In genomic region chr3:71984843-71985594, GRCh38 we compare ENCODE assay signal across 10 cellular contexts.
A peak's percentile ranks its signal among the peaks of the same experiment; 100 is the strongest.
DNase-seq lines count a peak whose midpoint lies in the region; ATAC-seq and TF ChIP-seq lines count a peak whose summit lies in the region.
"Had no signal": no experiment of that assay in that cellular context is flagged by ENCODE, and none has a peak within 500 bp of the region (broad histone marks: within the 10 kb centered on the region; RNA-seq: fewer than 3 reads in every experiment).

No MANE protein-coding gene starts in this region.

- no peaks in the 10 kb centered on the region for H3K9me3 ChIP-seq in ascending aorta

- H3K27me3 Mint-ChIP-seq in activated CD4-positive, alpha-beta T cell treated with anti-CD3 and anti-CD28 coated beads, Interleukin-2, amount 10 ng/mL, durations not matched to agents 7 days and 5 days, result no peaks in the 10 kb centered on the region

- peak; percentile 90 for ATAC-seq in HG02571 (IDR thresholded peaks at IDR 0.05; ENCODE audit: unreplicated experiment)
- peak; percentile 74 for ATAC-seq in stimulated activated effector memory CD8-positive, alpha-beta T cell treated with anti-CD3 and anti-CD28 coated beads, Interleukin-12 subunit alpha, Interleukin-12 subunit beta, amount 100 ng/mL, for 72 hours

- DNase-seq in activated CD4-positive, alpha-beta T cell treated with anti-CD3 and anti-CD28 coated beads, Interleukin-2, amount 10 ng/mL, durations not matched to agents 7 days and 5 days, result peak; percentile 13
- no peak for DNase-seq in activated CD4-positive, alpha-beta T cell treated with anti-CD3 and anti-CD28 coated beads for 4 hours
- DNase-seq in Kasumi-1 (lab: John Stamatoyannopoulos, UW) (peak; percentile 64 to 65), T-helper 9 cell (no peak), ascending aorta (ENCODE audit: low spot score in 2 of 2) (no peak)
- no peak for DNase-seq in stimulated activated effector memory CD8-positive, alpha-beta T cell treated with anti-CD3 and anti-CD28 coated beads, Interleukin-12 subunit alpha, Interleukin-12 subunit beta, amount 100 ng/mL, for 72 hours (ENCODE audit: low spot score in 2 of 2)
- DNase-seq in NK-92 treated with Interleukin-12 subunit alpha and Interleukin-12 subunit beta, amount 100 ng/mL, for 24 hours (lab: John Stamatoyannopoulos, UW), result no peak
- DNase-seq: natural killer cell, T1000 had no signal

- no peak overlapping the region for H3K27ac ChIP-seq in ascending aorta

- H3K4me3 Mint-ChIP-seq in activated CD4-positive, alpha-beta T cell treated with anti-CD3 and anti-CD28 coated beads, Interleukin-2, amount 10 ng/mL, durations not matched to agents 7 days and 5 days, result no peak overlapping the region
- H3K4me3 Mint-ChIP-seq in stimulated activated effector memory CD8-positive, alpha-beta T cell treated with anti-CD3 and anti-CD28 coated beads, Interleukin-12 subunit alpha, Interleukin-12 subunit beta, amount 100 ng/mL, for 72 hours, result peak overlapping the region; percentile 15
- H3K4me3 Mint-ChIP-seq: natural killer cell had no signal

- CTCF ChIA-PET in activated CD4-positive, alpha-beta T cell treated with anti-CD3 and anti-CD28 coated beads, Interleukin-2, amount 10 ng/mL, durations not matched to agents 7 days and 5 days (lab: Charles Lee), result interaction anchor here (0.6 to 1.7 kb wide), 8 partner anchors 7 to 617 kb away, joined by 3 to 8 read pairs (median 4); no protein-coding TSS in a partner anchor

- no peak overlapping the region for H3K4me3 ChIP-seq in ascending aorta

- H3K27ac Mint-ChIP-seq in activated CD4-positive, alpha-beta T cell treated with anti-CD3 and anti-CD28 coated beads, Interleukin-2, amount 10 ng/mL, durations not matched to agents 7 days and 5 days, result peak overlapping the region; percentile 42
- no peak overlapping the region for H3K27ac Mint-ChIP-seq in stimulated activated effector memory CD8-positive, alpha-beta T cell treated with anti-CD3 and anti-CD28 coated beads, Interleukin-12 subunit alpha, Interleukin-12 subunit beta, amount 100 ng/mL, for 72 hours
- H3K27ac Mint-ChIP-seq: natural killer cell had no signal

- intact Hi-C loops in ascending aorta (cut with DNase I), result no loop called here

- H3K9me3 Mint-ChIP-seq in activated CD4-positive, alpha-beta T cell treated with anti-CD3 and anti-CD28 coated beads, Interleukin-2, amount 10 ng/mL, durations not matched to agents 7 days and 5 days, result peaks cover 10% of the 10 kb centered on the region
- H3K9me3 Mint-ChIP-seq in stimulated activated effector memory CD8-positive, alpha-beta T cell treated with anti-CD3 and anti-CD28 coated beads, Interleukin-12 subunit alpha, Interleukin-12 subunit beta, amount 100 ng/mL, for 72 hours, result no peaks in the 10 kb centered on the region
- H3K9me3 Mint-ChIP-seq: natural killer cell had no signal

- no peaks in the 10 kb centered on the region for H3K36me3 ChIP-seq in ascending aorta

- H3K4me1 ChIP-seq in ascending aorta, result no peaks in the 10 kb centered on the region

- no peak for TF ChIP-seq CTCF in ascending aorta (IDR thresholded peaks at IDR 0.05)

- H3K4me1 Mint-ChIP-seq in activated CD4-positive, alpha-beta T cell treated with anti-CD3 and anti-CD28 coated beads, Interleukin-2, amount 10 ng/mL, durations not matched to agents 7 days and 5 days, result peaks cover 50% of the 10 kb centered on the region
- H3K4me1 Mint-ChIP-seq in stimulated activated effector memory CD8-positive, alpha-beta T cell treated with anti-CD3 and anti-CD28 coated beads, Interleukin-12 subunit alpha, Interleukin-12 subunit beta, amount 100 ng/mL, for 72 hours, result peaks cover 39% of the 10 kb centered on the region

- POLR2A ChIA-PET in activated CD4-positive, alpha-beta T cell treated with anti-CD3 and anti-CD28 coated beads, Interleukin-2, amount 10 ng/mL, durations not matched to agents 7 days and 5 days (lab: Charles Lee), result interaction anchor here (0.6 kb wide), 1 partner anchor 30 kb away, joined by 4 read pairs; no protein-coding TSS in a partner anchor

- no peaks in the 10 kb centered on the region for H3K27me3 ChIP-seq in ascending aorta

- peaks cover 2% of the 10 kb centered on the region for H3K36me3 Mint-ChIP-seq in activated CD4-positive, alpha-beta T cell treated with anti-CD3 and anti-CD28 coated beads, Interleukin-2, amount 10 ng/mL, durations not matched to agents 7 days and 5 days (ENCODE audit: low read depth)
- H3K36me3 Mint-ChIP-seq in stimulated activated effector memory CD8-positive, alpha-beta T cell treated with anti-CD3 and anti-CD28 coated beads, Interleukin-12 subunit alpha, Interleukin-12 subunit beta, amount 100 ng/mL, for 72 hours, result no peaks in the 10 kb centered on the region
- H3K36me3 Mint-ChIP-seq: natural killer cell had no signal

Comparison
In these comparisons a context has a peak if more than half of its experiments do, and no peak if none do; other contexts are left out.
1. DNase-seq: peak in activated CD4-positive, alpha-beta T cell treated with anti-CD3 and anti-CD28 coated beads, Interleukin-2, amount 10 ng/mL, durations not matched to agents 7 days and 5 days (single experiment) and Kasumi-1 (2 of 2); none in activated CD4-positive, alpha-beta T cell treated with anti-CD3 and anti-CD28 coated beads for 4 hours (0 of 2), stimulated activated effector memory CD8-positive, alpha-beta T cell treated with anti-CD3 and anti-CD28 coated beads, Interleukin-12 subunit alpha, Interleukin-12 subunit beta, amount 100 ng/mL, for 72 hours (0 of 2), T-helper 9 cell (single experiment), NK-92 treated with Interleukin-12 subunit alpha and Interleukin-12 subunit beta, amount 100 ng/mL, for 24 hours (single experiment) and ascending aorta (0 of 2).